Comparison of ENCODE assay signal across 31 cellular contexts in genomic region chr7:2220954-2221353, GRCh38.
"Had no signal": no experiment of that assay in that cellular context is flagged by ENCODE, and none has a peak within 500 bp of the region (broad histone marks: within the 10 kb centered on the region; RNA-seq: fewer than 3 reads in every experiment).

No MANE protein-coding gene starts in this region.

- H3K9me3 ChIP-seq: ovary, psoas muscle, spleen, suprapubic skin, testis, tibial artery, transverse colon, upper lobe of right lung, vagina had no signal

- H3K27ac ChIP-seq: ovary, parathyroid adenoma, psoas muscle, skin epidermis, spleen, suprapubic skin, testis, tibial artery, transverse colon, upper lobe of right lung, vagina had no signal

- H3K9me3 Mint-ChIP-seq: naive B cell; naive thymus-derived CD8-positive, alpha-beta T cell; natural killer cell treated with Interleukin-12 subunit alpha and Interleukin-12 subunit beta and Interleukin-15 and Interleukin-18, amount 100 ng/mL, for 72 hours; stimulated activated memory B cell treated with anti-CD40 and anti-IgM and Interleukin-4, amounts not matched to agents 10 μg/mL and 1 μg/mL and 100 μg/mL, for 72 hours; stimulated activated naive CD8-positive, alpha-beta T cell treated with anti-CD3 and anti-CD28 coated beads, Interleukin-15, amount 100 ng/mL, for 72 hours; type B pancreatic cell had no signal

- H3K4me1 Mint-ChIP-seq: stimulated activated memory B cell treated with anti-CD40 and anti-IgM and Interleukin-4, amounts not matched to agents 10 μg/mL and 1 μg/mL and 100 μg/mL, for 72 hours had no signal

- H3K27ac Mint-ChIP-seq: natural killer cell treated with Interleukin-12 subunit alpha and Interleukin-12 subunit beta and Interleukin-15 and Interleukin-18, amount 100 ng/mL, for 72 hours; stimulated activated memory B cell treated with anti-CD40 and anti-IgM and Interleukin-4, amounts not matched to agents 10 μg/mL and 1 μg/mL and 100 μg/mL, for 72 hours; type B pancreatic cell had no signal

- H3K4me3 ChIP-seq: ovary, psoas muscle, skin epidermis, smooth muscle cell, spleen, suprapubic skin, testis, tibial artery, transverse colon, upper lobe of right lung, vagina had no signal

- H3K27me3 ChIP-seq: ovary, spleen, suprapubic skin, testis, tibial artery, transverse colon, upper lobe of right lung, vagina had no signal

- H2AFZ ChIP-seq: parathyroid adenoma had no signal

- H3K4me3 Mint-ChIP-seq: naive B cell; naive thymus-derived CD8-positive, alpha-beta T cell; natural killer cell treated with Interleukin-12 subunit alpha and Interleukin-12 subunit beta and Interleukin-15 and Interleukin-18, amount 100 ng/mL, for 72 hours; stimulated activated memory B cell treated with anti-CD40 and anti-IgM and Interleukin-4, amounts not matched to agents 10 μg/mL and 1 μg/mL and 100 μg/mL, for 72 hours; stimulated activated naive CD8-positive, alpha-beta T cell treated with anti-CD3 and anti-CD28 coated beads, Interleukin-15, amount 100 ng/mL, for 72 hours; type B pancreatic cell had no signal

- H3K4me1 ChIP-seq: parathyroid adenoma, testis, tibial artery, transverse colon, upper lobe of right lung, vagina had no signal

- H3K4me2 ChIP-seq: smooth muscle cell had no signal

- ATAC-seq: naive thymus-derived CD8-positive, alpha-beta T cell; natural killer cell treated with Interleukin-12 subunit alpha and Interleukin-12 subunit beta and Interleukin-15 and Interleukin-18, amount 100 ng/mL, for 72 hours; psoas muscle; right cardiac atrium; sciatic nerve; stimulated activated memory B cell treated with anti-CD40 and anti-IgM and Interleukin-4, amounts not matched to agents 10 μg/mL and 1 μg/mL and 100 μg/mL, for 72 hours; stimulated activated naive CD8-positive, alpha-beta T cell treated with anti-CD3 and anti-CD28 coated beads, Interleukin-15, amount 100 ng/mL, for 72 hours; stimulated activated naive CD8-positive, alpha-beta T cell treated with anti-CD3 and anti-CD28 coated beads, Interleukin-15, Interleukin-2, amounts not matched to agents 100 U/mL and 50 U/mL, for 24 hours; upper lobe of right lung had no signal

- H3K27me3 Mint-ChIP-seq: naive B cell; naive thymus-derived CD8-positive, alpha-beta T cell; natural killer cell treated with Interleukin-12 subunit alpha and Interleukin-12 subunit beta and Interleukin-15 and Interleukin-18, amount 100 ng/mL, for 72 hours; progenitor cell of endocrine pancreas; stimulated activated memory B cell treated with anti-CD40 and anti-IgM and Interleukin-4, amounts not matched to agents 10 μg/mL and 1 μg/mL and 100 μg/mL, for 72 hours; stimulated activated naive CD8-positive, alpha-beta T cell treated with anti-CD3 and anti-CD28 coated beads, Interleukin-15, amount 100 ng/mL, for 72 hours; type B pancreatic cell had no signal

- DNase-seq: naive B cell; naive thymus-derived CD8-positive, alpha-beta T cell; occipital lobe; ovary; posterior cingulate gyrus; psoas muscle; right cardiac atrium; spleen; stimulated activated CD4-positive, alpha-beta T cell treated with anti-CD3 and anti-CD28 coated beads, Interleukin-12 subunit alpha, Interleukin-12 subunit beta, amount 100 ng/mL, for 4 hours; stimulated activated CD4-positive, alpha-beta T cell treated with anti-CD3 and anti-CD28 coated beads, Interleukin-1b, Interleukin-23, amount 100 ng/mL, for 48 hours; stimulated activated CD4-positive, alpha-beta T cell treated with anti-CD3 and anti-CD28 coated beads, Interleukin-4, amount 100 ng/mL, for 1 hour; stimulated activated CD4-positive, alpha-beta T cell treated with anti-CD3 and anti-CD28 coated beads, Interleukin-4, amount 100 ng/mL, for 4 hours; stimulated activated CD8-positive, alpha-beta memory T cell treated with anti-CD3 and anti-CD28 coated beads, Interleukin-4, amount 100 ng/mL, for 48 hours; stimulated activated naive CD4-positive, alpha-beta T cell; stimulated activated naive CD8-positive, alpha-beta T cell treated with anti-CD3 and anti-CD28 coated beads, Interleukin-15, amount 100 ng/mL, for 72 hours; stimulated activated naive CD8-positive, alpha-beta T cell treated with anti-CD3 and anti-CD28 coated beads, Interleukin-15, Interleukin-2, amounts not matched to agents 100 U/mL and 50 U/mL, for 24 hours; substantia nigra; testis; tibial artery; transverse colon; upper lobe of right lung had no signal

- H3K36me3 ChIP-seq: ovary had no signal

- H3K9ac ChIP-seq: parathyroid adenoma had no signal
